ENCODE assay signal across 2 cellular contexts in the genomic region with DNA sequence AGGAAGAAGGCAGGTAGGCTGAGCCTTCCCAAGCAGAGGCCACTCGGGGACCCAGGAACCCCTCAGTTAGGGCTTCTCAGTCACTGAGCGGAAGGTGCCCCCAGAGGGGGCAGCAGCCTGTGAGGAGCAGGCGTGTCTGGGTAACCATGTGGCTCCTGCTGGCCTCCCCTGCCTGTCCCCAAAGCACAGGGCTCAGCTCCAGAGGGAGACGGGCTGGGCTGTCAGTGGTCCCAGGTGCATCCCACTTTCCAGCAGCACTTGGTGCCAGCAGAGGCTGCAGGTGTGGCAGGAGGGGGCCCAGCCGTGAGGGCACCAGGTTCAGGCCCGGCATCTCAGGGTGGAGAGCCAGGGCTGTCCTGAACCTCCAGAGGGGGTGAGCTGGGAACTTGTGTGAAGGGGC.
TF ChIP-seq lines count a peak whose summit lies in the region.

No MANE protein-coding gene starts in this region.

TF ChIP-seq in HepG2, 621 proteins besides CTCF, POLR2A, EP300 and RAD21:
- TF ChIP-seq HOXA3 (CRISPR knock-in tag; IDR thresholded peaks at IDR 0.05): no peak
- TF ChIP-seq NFYB (CRISPR knock-in tag; IDR thresholded peaks at IDR 0.05): no peak
- peak; percentile 60 for TF ChIP-seq RBFOX2 (IDR thresholded peaks at IDR 0.05; ENCODE audit: low read depth, low read length)
- peak; percentile 62; the same call in 1 of the 2 replicates for TF ChIP-seq AKAP8 (CRISPR knock-in tag; IDR thresholded peaks at IDR 0.05)
- no peak for TF ChIP-seq HOXA9 (CRISPR knock-in tag; IDR thresholded peaks at IDR 0.05; ENCODE audit: borderline replicate concordance)
- peak; percentile 90 for TF ChIP-seq AGO2 (optimal IDR thresholded peaks at IDR 0.05; ENCODE audit: low read depth, low read length)
- no peak for TF ChIP-seq HIVEP1 (CRISPR knock-in tag; IDR thresholded peaks at IDR 0.05)
- TF ChIP-seq HNRNPL (IDR thresholded peaks at IDR 0.05; ENCODE audit: low read depth, low read length): 0 out of 2 replicates have a peak, but pooled peaks have one; percentile 22
- TF ChIP-seq SRSF1 (optimal IDR thresholded peaks at IDR 0.05; ENCODE audit: low read depth, low read length): peak; percentile 42
- TF ChIP-seq, protein P1, sequence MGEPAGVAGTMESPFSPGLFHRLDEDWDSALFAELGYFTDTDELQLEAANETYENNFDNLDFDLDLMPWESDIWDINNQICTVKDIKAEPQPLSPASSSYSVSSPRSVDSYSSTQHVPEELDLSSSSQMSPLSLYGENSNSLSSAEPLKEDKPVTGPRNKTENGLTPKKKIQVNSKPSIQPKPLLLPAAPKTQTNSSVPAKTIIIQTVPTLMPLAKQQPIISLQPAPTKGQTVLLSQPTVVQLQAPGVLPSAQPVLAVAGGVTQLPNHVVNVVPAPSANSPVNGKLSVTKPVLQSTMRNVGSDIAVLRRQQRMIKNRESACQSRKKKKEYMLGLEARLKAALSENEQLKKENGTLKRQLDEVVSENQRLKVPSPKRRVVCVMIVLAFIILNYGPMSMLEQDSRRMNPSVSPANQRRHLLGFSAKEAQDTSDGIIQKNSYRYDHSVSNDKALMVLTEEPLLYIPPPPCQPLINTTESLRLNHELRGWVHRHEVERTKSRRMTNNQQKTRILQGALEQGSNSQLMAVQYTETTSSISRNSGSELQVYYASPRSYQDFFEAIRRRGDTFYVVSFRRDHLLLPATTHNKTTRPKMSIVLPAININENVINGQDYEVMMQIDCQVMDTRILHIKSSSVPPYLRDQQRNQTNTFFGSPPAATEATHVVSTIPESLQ (CRISPR knock-in tag; conservative IDR thresholded peaks at IDR 0.05): no peak

TF ChIP-seq in GM23338, 12 proteins besides CTCF, POLR2A, EP300 and RAD21:
- no peak for TF ChIP-seq REST (IDR thresholded peaks at IDR 0.05; ENCODE audit: unreplicated experiment)
- no peak for TF ChIP-seq EZH2phosphoT487 (IDR thresholded peaks at IDR 0.05; ENCODE audit: unreplicated experiment)
- TF ChIP-seq ZNF331 (CRISPR knock-in tag; IDR thresholded peaks at IDR 0.05; ENCODE audit: low read depth): no peak
- no peak for TF ChIP-seq EZH2 (IDR thresholded peaks at IDR 0.05; ENCODE audit: low read depth, unreplicated experiment)
- TF ChIP-seq ZNF114 (CRISPR knock-in tag; IDR thresholded peaks at IDR 0.05): no peak
- TF ChIP-seq, protein P2, sequence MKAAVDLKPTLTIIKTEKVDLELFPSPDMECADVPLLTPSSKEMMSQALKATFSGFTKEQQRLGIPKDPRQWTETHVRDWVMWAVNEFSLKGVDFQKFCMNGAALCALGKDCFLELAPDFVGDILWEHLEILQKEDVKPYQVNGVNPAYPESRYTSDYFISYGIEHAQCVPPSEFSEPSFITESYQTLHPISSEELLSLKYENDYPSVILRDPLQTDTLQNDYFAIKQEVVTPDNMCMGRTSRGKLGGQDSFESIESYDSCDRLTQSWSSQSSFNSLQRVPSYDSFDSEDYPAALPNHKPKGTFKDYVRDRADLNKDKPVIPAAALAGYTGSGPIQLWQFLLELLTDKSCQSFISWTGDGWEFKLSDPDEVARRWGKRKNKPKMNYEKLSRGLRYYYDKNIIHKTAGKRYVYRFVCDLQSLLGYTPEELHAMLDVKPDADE (IDR thresholded peaks at IDR 0.05): no peak
- TF ChIP-seq, protein P3, sequence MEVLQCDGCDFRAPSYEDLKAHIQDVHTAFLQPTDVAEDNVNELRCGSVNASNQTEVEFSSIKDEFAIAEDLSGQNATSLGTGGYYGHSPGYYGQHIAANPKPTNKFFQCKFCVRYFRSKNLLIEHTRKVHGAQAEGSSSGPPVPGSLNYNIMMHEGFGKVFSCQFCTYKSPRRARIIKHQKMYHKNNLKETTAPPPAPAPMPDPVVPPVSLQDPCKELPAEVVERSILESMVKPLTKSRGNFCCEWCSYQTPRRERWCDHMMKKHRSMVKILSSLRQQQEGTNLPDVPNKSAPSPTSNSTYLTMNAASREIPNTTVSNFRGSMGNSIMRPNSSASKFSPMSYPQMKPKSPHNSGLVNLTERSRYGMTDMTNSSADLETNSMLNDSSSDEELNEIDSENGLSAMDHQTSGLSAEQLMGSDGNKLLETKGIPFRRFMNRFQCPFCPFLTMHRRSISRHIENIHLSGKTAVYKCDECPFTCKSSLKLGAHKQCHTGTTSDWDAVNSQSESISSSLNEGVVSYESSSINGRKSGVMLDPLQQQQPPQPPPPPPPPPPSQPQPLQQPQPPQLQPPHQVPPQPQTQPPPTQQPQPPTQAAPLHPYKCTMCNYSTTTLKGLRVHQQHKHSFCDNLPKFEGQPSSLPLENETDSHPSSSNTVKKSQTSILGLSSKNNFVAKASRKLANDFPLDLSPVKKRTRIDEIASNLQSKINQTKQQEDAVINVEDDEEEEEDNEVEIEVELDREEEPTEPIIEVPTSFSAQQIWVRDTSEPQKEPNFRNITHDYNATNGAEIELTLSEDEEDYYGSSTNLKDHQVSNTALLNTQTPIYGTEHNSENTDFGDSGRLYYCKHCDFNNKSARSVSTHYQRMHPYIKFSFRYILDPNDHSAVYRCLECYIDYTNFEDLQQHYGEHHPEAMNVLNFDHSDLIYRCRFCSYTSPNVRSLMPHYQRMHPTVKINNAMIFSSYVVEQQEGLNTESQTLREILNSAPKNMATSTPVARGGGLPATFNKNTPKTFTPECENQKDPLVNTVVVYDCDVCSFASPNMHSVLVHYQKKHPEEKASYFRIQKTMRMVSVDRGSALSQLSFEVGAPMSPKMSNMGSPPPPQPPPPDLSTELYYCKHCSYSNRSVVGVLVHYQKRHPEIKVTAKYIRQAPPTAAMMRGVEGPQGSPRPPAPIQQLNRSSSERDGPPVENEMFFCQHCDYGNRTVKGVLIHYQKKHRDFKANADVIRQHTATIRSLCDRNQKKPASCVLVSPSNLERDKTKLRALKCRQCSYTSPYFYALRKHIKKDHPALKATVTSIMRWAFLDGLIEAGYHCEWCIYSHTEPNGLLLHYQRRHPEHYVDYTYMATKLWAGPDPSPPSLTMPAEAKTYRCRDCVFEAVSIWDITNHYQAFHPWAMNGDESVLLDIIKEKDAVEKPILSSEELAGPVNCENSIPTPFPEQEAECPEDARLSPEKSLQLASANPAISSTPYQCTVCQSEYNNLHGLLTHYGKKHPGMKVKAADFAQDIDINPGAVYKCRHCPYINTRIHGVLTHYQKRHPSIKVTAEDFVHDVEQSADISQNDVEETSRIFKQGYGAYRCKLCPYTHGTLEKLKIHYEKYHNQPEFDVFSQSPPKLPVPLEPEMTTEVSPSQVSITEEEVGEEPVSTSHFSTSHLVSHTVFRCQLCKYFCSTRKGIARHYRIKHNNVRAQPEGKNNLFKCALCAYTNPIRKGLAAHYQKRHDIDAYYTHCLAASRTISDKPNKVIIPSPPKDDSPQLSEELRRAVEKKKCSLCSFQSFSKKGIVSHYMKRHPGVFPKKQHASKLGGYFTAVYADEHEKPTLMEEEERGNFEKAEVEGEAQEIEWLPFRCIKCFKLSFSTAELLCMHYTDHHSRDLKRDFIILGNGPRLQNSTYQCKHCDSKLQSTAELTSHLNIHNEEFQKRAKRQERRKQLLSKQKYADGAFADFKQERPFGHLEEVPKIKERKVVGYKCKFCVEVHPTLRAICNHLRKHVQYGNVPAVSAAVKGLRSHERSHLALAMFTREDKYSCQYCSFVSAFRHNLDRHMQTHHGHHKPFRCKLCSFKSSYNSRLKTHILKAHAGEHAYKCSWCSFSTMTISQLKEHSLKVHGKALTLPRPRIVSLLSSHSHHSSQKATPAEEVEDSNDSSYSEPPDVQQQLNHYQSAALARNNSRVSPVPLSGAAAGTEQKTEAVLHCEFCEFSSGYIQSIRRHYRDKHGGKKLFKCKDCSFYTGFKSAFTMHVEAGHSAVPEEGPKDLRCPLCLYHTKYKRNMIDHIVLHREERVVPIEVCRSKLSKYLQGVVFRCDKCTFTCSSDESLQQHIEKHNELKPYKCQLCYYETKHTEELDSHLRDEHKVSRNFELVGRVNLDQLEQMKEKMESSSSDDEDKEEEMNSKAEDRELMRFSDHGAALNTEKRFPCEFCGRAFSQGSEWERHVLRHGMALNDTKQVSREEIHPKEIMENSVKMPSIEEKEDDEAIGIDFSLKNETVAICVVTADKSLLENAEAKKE (CRISPR knock-in tag; IDR thresholded peaks at IDR 0.05): no peak
- no peak for TF ChIP-seq STAT1 (IDR thresholded peaks at IDR 0.05; ENCODE audit: unreplicated experiment)
- TF ChIP-seq NANOG (IDR thresholded peaks at IDR 0.05; ENCODE audit: borderline replicate concordance): no peak
- TF ChIP-seq JUNB (IDR thresholded peaks at IDR 0.05; ENCODE audit: unreplicated experiment): no peak
- no peak for TF ChIP-seq CREB1 (CRISPR knock-in tag; IDR thresholded peaks at IDR 0.05; ENCODE audit: low read depth)
- no peak for TF ChIP-seq POLR2AphosphoS5 (IDR thresholded peaks at IDR 0.05; ENCODE audit: low read depth)
TF ChIP-seq in GM23338: peak in this region for 0.
